In genomic region chr14:61698216-61698980, GRCh38 we compare ENCODE assay signal across 9 cellular contexts. TPM values are rescaled to one million over a fixed set of nuclear protein-coding genes. Genes with fewer than 3 reads are reported as not detected.
DNase-seq lines count a peak whose midpoint lies in the region; ATAC-seq and TF ChIP-seq lines count a peak whose summit lies in the region.
"Had no signal": no experiment of that assay in that cellular context is flagged by ENCODE, and none has a peak within 500 bp of the region (broad histone marks: within the 10 kb centered on the region; RNA-seq: fewer than 3 reads in every experiment).

No MANE protein-coding gene starts in this region.

- DNase-seq in SK-N-SH = no peak
- DNase-seq in T-helper 17 cell = no peak
- no peak for DNase-seq in glutamatergic neuron
- DNase-seq in stimulated activated naive CD8-positive, alpha-beta T cell treated with anti-CD3 and anti-CD28 coated beads, Interleukin-15, amount 100 ng/mL, for 72 hours = no peak
- DNase-seq in stimulated activated CD4-positive, alpha-beta T cell treated with anti-CD3 and anti-CD28 coated beads, Interleukin-4, amount 100 ng/mL, for 1 hour = no peak
- DNase-seq in GM13976 (ENCODE audit: low spot score) = no peak
- DNase-seq: NCI-H1930 had no signal

- H3K4me3 ChIP-seq in SK-N-SH (ENCODE audit: low read depth in 2 of 2, low read length in 1 of 2) = peak overlapping the region; percentile 78 to 92

- H3K27ac Mint-ChIP-seq in T-helper 17 cell = peak overlapping the region; percentile 96
- H3K27ac Mint-ChIP-seq in glutamatergic neuron (ENCODE audit: unreplicated experiment) = peak overlapping the region; percentile 3
- H3K27ac Mint-ChIP-seq in stimulated activated naive CD8-positive, alpha-beta T cell treated with anti-CD3 and anti-CD28 coated beads, Interleukin-15, amount 100 ng/mL, for 72 hours = peak overlapping the region; percentile 64 to 95

- H3K4me3 Mint-ChIP-seq in T-helper 17 cell (peak overlapping the region; percentile 87), glutamatergic neuron (ENCODE audit: unreplicated experiment) (peak overlapping the region; percentile 99)
- H3K4me3 Mint-ChIP-seq in stimulated activated naive CD8-positive, alpha-beta T cell treated with anti-CD3 and anti-CD28 coated beads, Interleukin-15, amount 100 ng/mL, for 72 hours = peak overlapping the region; percentile 94

- peaks cover 4% of the 10 kb centered on the region for H3F3A ChIP-seq in SK-N-SH (replicated peaks; ENCODE audit: insufficient read depth)

- peak overlapping the region; percentile 87; the same call in 1 of the 2 replicates for H3K9ac ChIP-seq in SK-N-SH

- ATAC-seq in SK-N-SH treated with all-trans-retinoic acid at 6 μM for 48 hours (no peak), T-helper 17 cell (no peak), HG03139 (IDR thresholded peaks at IDR 0.05; ENCODE audit: unreplicated experiment) (no peak)
- no peak for ATAC-seq in stimulated activated naive CD8-positive, alpha-beta T cell treated with anti-CD3 and anti-CD28 coated beads, Interleukin-15, amount 100 ng/mL, for 72 hours

- no peak for TF ChIP-seq CTCF in SK-N-SH (IDR thresholded peaks at IDR 0.05)
- no peak for TF ChIP-seq CTCF in glutamatergic neuron (IDR thresholded peaks at IDR 0.05; ENCODE audit: partially characterized antibody, unreplicated experiment)
- no peak for TF ChIP-seq CTCF in GM13976 (IDR thresholded peaks at IDR 0.05; ENCODE audit: borderline replicate concordance, control extremely low read depth, extremely low read depth, insufficient read depth, missing control alignments)

- H3K4me1 Mint-ChIP-seq in T-helper 17 cell (peaks cover 45% of the 10 kb centered on the region), glutamatergic neuron (ENCODE audit: low read depth, unreplicated experiment) (peaks cover 24% of the 10 kb centered on the region)
- H3K4me1 Mint-ChIP-seq in stimulated activated naive CD8-positive, alpha-beta T cell treated with anti-CD3 and anti-CD28 coated beads, Interleukin-15, amount 100 ng/mL, for 72 hours = peaks cover 37% of the 10 kb centered on the region

- peaks cover 6 to 17% of the 10 kb centered on the region in 2 experiments; a peak in 3 of 4 replicates for H3K4me1 ChIP-seq in SK-N-SH (ENCODE audit: control insufficient read depth in 1 of 2, insufficient read depth in 2 of 2, low read depth in 1 of 2, low read length in 1 of 2)

- H3K36me3 Mint-ChIP-seq in T-helper 17 cell (ENCODE audit: low read depth) = no peaks in the 10 kb centered on the region
- no peaks in the 10 kb centered on the region for H3K36me3 Mint-ChIP-seq in glutamatergic neuron (ENCODE audit: unreplicated experiment)

- 73% methylated on average over 2 of the region's 2 CpGs for whole genome bisulfite sequencing in SK-N-SH (ENCODE audit: low lambda C conversion rate)

- peak overlapping the region; percentile 1 to 39; a peak in 2 of 4 replicates for H3K27ac ChIP-seq in SK-N-SH (ENCODE audit: low read depth in 2 of 2, low read length in 1 of 2)

- in situ Hi-C loops in GM13976 (cut with MboI; ENCODE audit: low sequenced_read_pairs, unreplicated experiment) = no loop called here

- H3K36me3 ChIP-seq in SK-N-SH (replicated peaks in 1 of 2; ENCODE audit: control insufficient read depth in 1 of 2, insufficient read depth in 2 of 2, low read length in 1 of 2) = no peaks in the 10 kb centered on the region

- no peak overlapping the region for H2AFZ ChIP-seq in SK-N-SH (ENCODE audit: low read depth)

- H3K9me3 ChIP-seq in SK-N-SH = no peaks in the 10 kb centered on the region
- no peaks in the 10 kb centered on the region for H3K9me3 ChIP-seq in T-helper 17 cell (ENCODE audit: control insufficient read depth, low read length, poor library complexity, severe bottlenecking)

- POLR2A ChIA-PET in SK-N-SH (lab: Yijun Ruan, JAX) = interaction anchor here (1.1 to 1.5 kb wide), 2 partner anchors 90 to 228 kb away, joined by 3 read pairs; no protein-coding TSS in a partner anchor

- no peak for TF ChIP-seq EP300 in SK-N-SH (IDR thresholded peaks at IDR 0.05; ENCODE audit: borderline replicate concordance in 1 of 2, low read depth in 1 of 2, low read length in 1 of 2)

- H3K4me2 ChIP-seq in SK-N-SH = peak overlapping the region; percentile 69

- no peaks in the 10 kb centered on the region for H3K27me3 ChIP-seq in SK-N-SH (ENCODE audit: insufficient read depth)

- H4K20me1 ChIP-seq in SK-N-SH (ENCODE audit: insufficient read depth) = peaks cover 72% of the 10 kb centered on the region

- H3K27me3 Mint-ChIP-seq in T-helper 17 cell (no peaks in the 10 kb centered on the region), glutamatergic neuron (ENCODE audit: unreplicated experiment) (peaks cover 12% of the 10 kb centered on the region)
- H3K27me3 Mint-ChIP-seq in stimulated activated naive CD8-positive, alpha-beta T cell treated with anti-CD3 and anti-CD28 coated beads, Interleukin-15, amount 100 ng/mL, for 72 hours = no peaks in the 10 kb centered on the region

- no peaks in the 10 kb centered on the region for H3K9me2 ChIP-seq in SK-N-SH

- no peak for TF ChIP-seq RAD21 in SK-N-SH (IDR thresholded peaks at IDR 0.05; ENCODE audit: low read length)

- H3K9me3 Mint-ChIP-seq in glutamatergic neuron (ENCODE audit: unreplicated experiment) = peaks cover 13% of the 10 kb centered on the region
- no peaks in the 10 kb centered on the region for H3K9me3 Mint-ChIP-seq in stimulated activated naive CD8-positive, alpha-beta T cell treated with anti-CD3 and anti-CD28 coated beads, Interleukin-15, amount 100 ng/mL, for 72 hours

- H3K79me2 ChIP-seq in SK-N-SH (ENCODE audit: insufficient read depth) = peaks cover 80% of the 10 kb centered on the region

- CTCF ChIA-PET in SK-N-SH (lab: Yijun Ruan, JAX) = interaction anchor here (0.6 to 3.7 kb wide), 12 partner anchors 15 to 1551 kb away, joined by 3 to 17 read pairs (median 4); no protein-coding TSS in a partner anchor

TF ChIP-seq in SK-N-SH, 30 proteins besides CTCF, POLR2A, EP300 and RAD21 (continues in another document):
- TF ChIP-seq CHD2 (IDR thresholded peaks at IDR 0.05; ENCODE audit: low read length, partially characterized antibody) = no peak
- no peak for TF ChIP-seq YY1 (IDR thresholded peaks at IDR 0.05; ENCODE audit: low read depth)
- no peak for TF ChIP-seq RCOR1 (IDR thresholded peaks at IDR 0.05; ENCODE audit: low read length)
- TF ChIP-seq NRF1 (IDR thresholded peaks at IDR 0.05; ENCODE audit: low read depth, low read length) = no peak
- TF ChIP-seq ZBTB33 (IDR thresholded peaks at IDR 0.05; ENCODE audit: borderline replicate concordance, low read depth) = no peak
- TF ChIP-seq FOSL2 (IDR thresholded peaks at IDR 0.05; ENCODE audit: borderline replicate concordance, low read depth) = no peak
- TF ChIP-seq RFX5 (IDR thresholded peaks at IDR 0.05; ENCODE audit: low read length) = no peak
- TF ChIP-seq MEF2A (IDR thresholded peaks at IDR 0.05; ENCODE audit: borderline replicate concordance, low read depth) = no peak
- no peak for TF ChIP-seq EZH2phosphoT487 (IDR thresholded peaks at IDR 0.05; ENCODE audit: borderline replicate concordance, low read depth)
- TF ChIP-seq TAF1 (IDR thresholded peaks at IDR 0.05; ENCODE audit: borderline replicate concordance, low read depth, low read length) = no peak

TF ChIP-seq in SK-N-SH treated with all-trans-retinoic acid at 6 μM for 48 hours, 23 proteins besides CTCF, POLR2A, EP300 and RAD21:
- TF ChIP-seq TOX (CRISPR knock-in tag; IDR thresholded peaks at IDR 0.05; ENCODE audit: borderline replicate concordance) (no peak), SNAI2 (CRISPR knock-in tag; IDR thresholded peaks at IDR 0.05) (no peak), ARNTL (CRISPR knock-in tag; IDR thresholded peaks at IDR 0.05; ENCODE audit: borderline replicate concordance, low read depth) (no peak), TCF4 (CRISPR knock-in tag; IDR thresholded peaks at IDR 0.05; ENCODE audit: borderline replicate concordance) (no peak), RARB (CRISPR knock-in tag; IDR thresholded peaks at IDR 0.05) (no peak), ZNF8 (CRISPR knock-in tag; IDR thresholded peaks at IDR 0.05) (no peak), PPARA (CRISPR knock-in tag; IDR thresholded peaks at IDR 0.05; ENCODE audit: borderline replicate concordance) (no peak), ZNF565 (CRISPR knock-in tag; conservative IDR thresholded peaks at IDR 0.05; ENCODE audit: low read depth) (no peak), PATZ1 (CRISPR knock-in tag; IDR thresholded peaks at IDR 0.05; ENCODE audit: borderline replicate concordance) (no peak), ZC3H10 (CRISPR knock-in tag; IDR thresholded peaks at IDR 0.05) (no peak), POU6F1 (CRISPR knock-in tag; IDR thresholded peaks at IDR 0.05; ENCODE audit: borderline replicate concordance, low read depth) (no peak)

RNA-seq across cellular contexts. Expression of gene HIF1A, which starts 3.1 kb away (rescaled TPM):
- 18.9 and 20.8 TPM in 2 replicates for polyA plus RNA-seq in SK-N-SH (2012; rRNA removed)
- polyA plus RNA-seq in SK-N-SH (2012; cell fraction: cytosol; rRNA removed) = 27.2 and 37.6 TPM in 2 replicates
- polyA plus RNA-seq in SK-N-SH (2012; cell fraction: nucleus; rRNA removed) = 23.5 and 50.4 TPM in 2 replicates
- total RNA-seq in T-helper 17 cell = 100 to 1,000 TPM; 175 to 204 TPM
- 145 TPM for total RNA-seq in glutamatergic neuron (ENCODE audit: unreplicated experiment)

Comparison
In these comparisons a context has a peak if more than half of its experiments do, and no peak if none do; other contexts are left out.
1. H3K27ac Mint-ChIP-seq: peak in every context shown above with its lines; median percentile 96 in T-helper 17 cell; 80 in stimulated activated naive CD8-positive, alpha-beta T cell treated with anti-CD3 and anti-CD28 coated beads, Interleukin-15, amount 100 ng/mL, for 72 hours; 3 in glutamatergic neuron.